ENCODE assay signal across 2 cellular contexts in genomic region chr15:67163180-67163579, GRCh38.
TF ChIP-seq lines count a peak whose summit lies in the region.

No MANE protein-coding gene starts in this region.

TF ChIP-seq in IMR-90, 13 proteins besides CTCF, POLR2A, EP300 and RAD21:
- no peak for TF ChIP-seq RFX5 (IDR thresholded peaks at IDR 0.05; ENCODE audit: low read depth, low read length)
- no peak for TF ChIP-seq BHLHE40 (IDR thresholded peaks at IDR 0.05; ENCODE audit: low read depth, low read length)
- no peak for TF ChIP-seq MAZ (IDR thresholded peaks at IDR 0.05; ENCODE audit: borderline replicate concordance, low read depth, low read length)
- TF ChIP-seq RCOR1 (IDR thresholded peaks at IDR 0.05; ENCODE audit: insufficient replicate concordance, low read length) = no peak
- TF ChIP-seq USF2 (IDR thresholded peaks at IDR 0.05; ENCODE audit: low read depth, low read length) = no peak
- TF ChIP-seq SMC3 (IDR thresholded peaks at IDR 0.05; ENCODE audit: low read depth, low read length) = no peak
- no peak for TF ChIP-seq CHD1 (IDR thresholded peaks at IDR 0.05; ENCODE audit: low read depth, low read length)
- TF ChIP-seq ELK1 (IDR thresholded peaks at IDR 0.05; ENCODE audit: borderline replicate concordance, low read depth, low read length) = no peak
- TF ChIP-seq FOS (IDR thresholded peaks at IDR 0.05; ENCODE audit: low read depth, low read length) = no peak
- TF ChIP-seq NFE2L2 (IDR thresholded peaks at IDR 0.05; ENCODE audit: low read depth, low read length) = no peak

TF ChIP-seq in H1, 55 proteins besides CTCF, POLR2A, EP300 and RAD21:
- TF ChIP-seq YY1 (IDR thresholded peaks at IDR 0.05; ENCODE audit: low read depth, low read length) = no peak
- no peak for TF ChIP-seq ASH2L (IDR thresholded peaks at IDR 0.05; ENCODE audit: low read length)
- TF ChIP-seq SIX5 (IDR thresholded peaks at IDR 0.05; ENCODE audit: low read depth, low read length) = no peak
- TF ChIP-seq CBX5 (IDR thresholded peaks at IDR 0.05; ENCODE audit: low read depth, low read length) = no peak
- TF ChIP-seq NRF1 (IDR thresholded peaks at IDR 0.05; ENCODE audit: low read depth, low read length) = no peak
- TF ChIP-seq RFX5 (IDR thresholded peaks at IDR 0.05; ENCODE audit: borderline replicate concordance, low read depth, low read length) = no peak
- TF ChIP-seq E2F6 (IDR thresholded peaks at IDR 0.05) = no peak
- no peak for TF ChIP-seq SP1 (IDR thresholded peaks at IDR 0.05; ENCODE audit: low read depth, low read length)
- no peak for TF ChIP-seq SUZ12 (IDR thresholded peaks at IDR 0.05; ENCODE audit: low read length)
- TF ChIP-seq MAFK (IDR thresholded peaks at IDR 0.05; ENCODE audit: low read depth, low read length) = no peak
- no peak for TF ChIP-seq RBBP5 (IDR thresholded peaks at IDR 0.05; ENCODE audit: borderline replicate concordance, low read depth, low read length)
- no peak for TF ChIP-seq HDAC6 (IDR thresholded peaks at IDR 0.05; ENCODE audit: low read depth, low read length)
- no peak for TF ChIP-seq USF2 (IDR thresholded peaks at IDR 0.05; ENCODE audit: low read length)
- no peak for TF ChIP-seq BACH1 (IDR thresholded peaks at IDR 0.05; ENCODE audit: low read length)
- TF ChIP-seq KDM1A (IDR thresholded peaks at IDR 0.05; ENCODE audit: borderline replicate concordance, low read length) = no peak
- no peak for TF ChIP-seq KDM4A (IDR thresholded peaks at IDR 0.05; ENCODE audit: low read depth, low read length, severe bottlenecking)
